Comparison of ENCODE assay signal across 1 cellular context in the genomic region with DNA sequence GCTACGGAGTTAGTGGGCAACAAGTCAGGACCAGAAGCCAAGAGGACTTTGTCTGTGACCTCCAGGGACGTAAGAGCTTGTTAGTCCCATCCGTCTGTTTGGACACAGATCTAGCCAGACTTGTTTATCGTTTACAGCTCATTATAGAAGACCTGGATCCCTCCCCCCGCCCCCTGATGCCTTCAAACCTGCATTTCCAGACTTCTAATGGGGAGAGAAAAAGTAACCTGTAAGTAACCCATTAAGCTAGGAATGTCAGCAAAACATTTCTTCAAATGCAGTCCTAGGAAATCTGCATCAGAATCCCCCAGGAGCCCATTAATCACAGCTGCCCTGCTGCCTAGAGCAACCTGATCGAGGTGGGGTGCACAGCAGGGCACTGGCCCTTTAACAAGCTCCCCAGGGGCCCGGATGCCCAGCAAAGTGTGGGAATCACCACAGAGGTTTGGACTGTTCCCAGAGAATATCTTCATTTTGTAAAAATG.
TF ChIP-seq lines count a peak whose summit lies in the region.

No MANE protein-coding gene starts in this region.

TF ChIP-seq in WTC11, 78 proteins besides CTCF, POLR2A, EP300 and RAD21 (continued from another document):
- TF ChIP-seq, protein P1, sequence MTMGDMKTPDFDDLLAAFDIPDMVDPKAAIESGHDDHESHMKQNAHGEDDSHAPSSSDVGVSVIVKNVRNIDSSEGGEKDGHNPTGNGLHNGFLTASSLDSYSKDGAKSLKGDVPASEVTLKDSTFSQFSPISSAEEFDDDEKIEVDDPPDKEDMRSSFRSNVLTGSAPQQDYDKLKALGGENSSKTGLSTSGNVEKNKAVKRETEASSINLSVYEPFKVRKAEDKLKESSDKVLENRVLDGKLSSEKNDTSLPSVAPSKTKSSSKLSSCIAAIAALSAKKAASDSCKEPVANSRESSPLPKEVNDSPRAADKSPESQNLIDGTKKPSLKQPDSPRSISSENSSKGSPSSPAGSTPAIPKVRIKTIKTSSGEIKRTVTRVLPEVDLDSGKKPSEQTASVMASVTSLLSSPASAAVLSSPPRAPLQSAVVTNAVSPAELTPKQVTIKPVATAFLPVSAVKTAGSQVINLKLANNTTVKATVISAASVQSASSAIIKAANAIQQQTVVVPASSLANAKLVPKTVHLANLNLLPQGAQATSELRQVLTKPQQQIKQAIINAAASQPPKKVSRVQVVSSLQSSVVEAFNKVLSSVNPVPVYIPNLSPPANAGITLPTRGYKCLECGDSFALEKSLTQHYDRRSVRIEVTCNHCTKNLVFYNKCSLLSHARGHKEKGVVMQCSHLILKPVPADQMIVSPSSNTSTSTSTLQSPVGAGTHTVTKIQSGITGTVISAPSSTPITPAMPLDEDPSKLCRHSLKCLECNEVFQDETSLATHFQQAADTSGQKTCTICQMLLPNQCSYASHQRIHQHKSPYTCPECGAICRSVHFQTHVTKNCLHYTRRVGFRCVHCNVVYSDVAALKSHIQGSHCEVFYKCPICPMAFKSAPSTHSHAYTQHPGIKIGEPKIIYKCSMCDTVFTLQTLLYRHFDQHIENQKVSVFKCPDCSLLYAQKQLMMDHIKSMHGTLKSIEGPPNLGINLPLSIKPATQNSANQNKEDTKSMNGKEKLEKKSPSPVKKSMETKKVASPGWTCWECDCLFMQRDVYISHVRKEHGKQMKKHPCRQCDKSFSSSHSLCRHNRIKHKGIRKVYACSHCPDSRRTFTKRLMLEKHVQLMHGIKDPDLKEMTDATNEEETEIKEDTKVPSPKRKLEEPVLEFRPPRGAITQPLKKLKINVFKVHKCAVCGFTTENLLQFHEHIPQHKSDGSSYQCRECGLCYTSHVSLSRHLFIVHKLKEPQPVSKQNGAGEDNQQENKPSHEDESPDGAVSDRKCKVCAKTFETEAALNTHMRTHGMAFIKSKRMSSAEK (CRISPR knock-in tag; IDR thresholded peaks at IDR 0.05; ENCODE audit: borderline replicate concordance): no peak
- peak; percentile 28; the same call in 1 of the 2 replicates for TF ChIP-seq FOXK1 (CRISPR knock-in tag; IDR thresholded peaks at IDR 0.05)
- no peak for TF ChIP-seq ATF1 (CRISPR knock-in tag; IDR thresholded peaks at IDR 0.05)
- no peak for TF ChIP-seq FOXP1 (CRISPR knock-in tag; IDR thresholded peaks at IDR 0.05; ENCODE audit: borderline replicate concordance)
- no peak for TF ChIP-seq NFYB (CRISPR knock-in tag; conservative IDR thresholded peaks at IDR 0.05; ENCODE audit: low read depth)
- TF ChIP-seq, protein P2, sequence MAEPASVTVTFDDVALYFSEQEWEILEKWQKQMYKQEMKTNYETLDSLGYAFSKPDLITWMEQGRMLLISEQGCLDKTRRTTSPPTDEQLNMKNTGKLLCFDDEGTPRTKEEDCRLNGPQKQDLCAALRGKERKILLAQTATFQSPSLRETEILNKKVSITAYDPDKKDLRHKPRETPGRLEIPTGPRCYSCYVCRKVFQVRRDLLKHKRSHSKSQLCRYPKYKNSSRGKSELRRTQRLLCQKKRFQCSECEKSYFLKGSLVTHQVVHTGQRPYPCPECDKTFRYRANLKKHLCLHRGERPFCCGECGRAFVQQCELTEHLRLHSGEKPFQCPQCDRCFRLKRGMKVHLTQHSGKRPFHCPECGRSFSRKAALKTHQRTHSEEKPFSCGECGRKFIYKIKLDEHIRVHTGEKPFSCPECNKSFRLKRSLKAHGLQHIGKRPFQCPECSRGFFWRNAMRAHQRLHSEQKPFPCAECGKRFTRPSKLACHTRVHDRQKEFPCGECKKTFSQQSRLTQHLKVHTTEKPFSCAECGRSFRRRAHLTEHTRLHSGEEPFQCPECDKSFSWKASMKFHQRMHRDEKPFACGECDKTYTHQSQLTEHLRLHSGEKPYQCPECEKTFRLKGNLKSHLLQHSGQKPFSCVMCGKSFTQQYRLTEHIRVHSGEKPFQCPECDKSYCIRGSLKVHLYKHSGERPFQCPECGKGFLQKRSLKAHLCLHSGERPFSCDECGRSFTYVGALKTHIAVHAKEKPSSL (CRISPR knock-in tag; conservative IDR thresholded peaks at IDR 0.05): no peak
- TF ChIP-seq, protein P3, sequence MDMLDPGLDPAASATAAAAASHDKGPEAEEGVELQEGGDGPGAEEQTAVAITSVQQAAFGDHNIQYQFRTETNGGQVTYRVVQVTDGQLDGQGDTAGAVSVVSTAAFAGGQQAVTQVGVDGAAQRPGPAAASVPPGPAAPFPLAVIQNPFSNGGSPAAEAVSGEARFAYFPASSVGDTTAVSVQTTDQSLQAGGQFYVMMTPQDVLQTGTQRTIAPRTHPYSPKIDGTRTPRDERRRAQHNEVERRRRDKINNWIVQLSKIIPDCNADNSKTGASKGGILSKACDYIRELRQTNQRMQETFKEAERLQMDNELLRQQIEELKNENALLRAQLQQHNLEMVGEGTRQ (CRISPR knock-in tag; IDR thresholded peaks at IDR 0.05): no peak
- TF ChIP-seq, protein P4, sequence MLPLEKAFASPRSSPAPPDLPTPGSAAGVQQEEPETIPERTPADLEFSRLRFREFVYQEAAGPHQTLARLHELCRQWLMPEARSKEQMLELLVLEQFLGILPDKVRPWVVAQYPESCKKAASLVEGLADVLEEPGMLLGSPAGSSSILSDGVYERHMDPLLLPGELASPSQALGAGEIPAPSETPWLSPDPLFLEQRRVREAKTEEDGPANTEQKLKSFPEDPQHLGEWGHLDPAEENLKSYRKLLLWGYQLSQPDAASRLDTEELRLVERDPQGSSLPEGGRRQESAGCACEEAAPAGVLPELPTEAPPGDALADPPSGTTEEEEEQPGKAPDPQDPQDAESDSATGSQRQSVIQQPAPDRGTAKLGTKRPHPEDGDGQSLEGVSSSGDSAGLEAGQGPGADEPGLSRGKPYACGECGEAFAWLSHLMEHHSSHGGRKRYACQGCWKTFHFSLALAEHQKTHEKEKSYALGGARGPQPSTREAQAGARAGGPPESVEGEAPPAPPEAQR (CRISPR knock-in tag; IDR thresholded peaks at IDR 0.05): no peak
- no peak for TF ChIP-seq SMAD3 (CRISPR knock-in tag; IDR thresholded peaks at IDR 0.05; ENCODE audit: borderline replicate concordance)
- TF ChIP-seq TEAD1 (CRISPR knock-in tag; IDR thresholded peaks at IDR 0.05): peak; percentile 68; the same call in 1 of the 2 replicates
- TF ChIP-seq, protein P5, sequence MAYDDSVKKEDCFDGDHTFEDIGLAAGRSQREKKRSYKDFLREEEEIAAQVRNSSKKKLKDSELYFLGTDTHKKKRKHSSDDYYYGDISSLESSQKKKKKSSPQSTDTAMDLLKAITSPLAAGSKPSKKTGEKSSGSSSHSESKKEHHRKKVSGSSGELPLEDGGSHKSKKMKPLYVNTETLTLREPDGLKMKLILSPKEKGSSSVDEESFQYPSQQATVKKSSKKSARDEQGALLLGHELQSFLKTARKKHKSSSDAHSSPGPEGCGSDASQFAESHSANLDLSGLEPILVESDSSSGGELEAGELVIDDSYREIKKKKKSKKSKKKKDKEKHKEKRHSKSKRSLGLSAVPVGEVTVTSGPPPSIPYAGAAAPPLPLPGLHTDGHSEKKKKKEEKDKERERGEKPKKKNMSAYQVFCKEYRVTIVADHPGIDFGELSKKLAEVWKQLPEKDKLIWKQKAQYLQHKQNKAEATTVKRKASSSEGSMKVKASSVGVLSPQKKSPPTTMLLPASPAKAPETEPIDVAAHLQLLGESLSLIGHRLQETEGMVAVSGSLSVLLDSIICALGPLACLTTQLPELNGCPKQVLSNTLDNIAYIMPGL (CRISPR knock-in tag; IDR thresholded peaks at IDR 0.05): no peak
- no peak for TF ChIP-seq TP53 (CRISPR knock-in tag; IDR thresholded peaks at IDR 0.05)
- TF ChIP-seq SOX15 (CRISPR knock-in tag; IDR thresholded peaks at IDR 0.05): no peak
- TF ChIP-seq, protein P6, sequence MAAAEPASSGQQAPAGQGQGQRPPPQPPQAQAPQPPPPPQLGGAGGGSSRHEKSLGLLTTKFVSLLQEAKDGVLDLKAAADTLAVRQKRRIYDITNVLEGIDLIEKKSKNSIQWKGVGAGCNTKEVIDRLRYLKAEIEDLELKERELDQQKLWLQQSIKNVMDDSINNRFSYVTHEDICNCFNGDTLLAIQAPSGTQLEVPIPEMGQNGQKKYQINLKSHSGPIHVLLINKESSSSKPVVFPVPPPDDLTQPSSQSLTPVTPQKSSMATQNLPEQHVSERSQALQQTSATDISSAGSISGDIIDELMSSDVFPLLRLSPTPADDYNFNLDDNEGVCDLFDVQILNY (CRISPR knock-in tag; IDR thresholded peaks at IDR 0.05): no peak
- TF ChIP-seq NR1H2 (CRISPR knock-in tag; IDR thresholded peaks at IDR 0.05): no peak
- TF ChIP-seq CBFB (CRISPR knock-in tag; IDR thresholded peaks at IDR 0.05; ENCODE audit: low read depth): no peak
- no peak for TF ChIP-seq ZNF232 (CRISPR knock-in tag; IDR thresholded peaks at IDR 0.05)
- no peak for TF ChIP-seq FOXJ3 (CRISPR knock-in tag; IDR thresholded peaks at IDR 0.05; ENCODE audit: borderline replicate concordance)
- peak; percentile 99 for TF ChIP-seq ZNF423 (CRISPR knock-in tag; IDR thresholded peaks at IDR 0.05)
- TF ChIP-seq, protein P7, sequence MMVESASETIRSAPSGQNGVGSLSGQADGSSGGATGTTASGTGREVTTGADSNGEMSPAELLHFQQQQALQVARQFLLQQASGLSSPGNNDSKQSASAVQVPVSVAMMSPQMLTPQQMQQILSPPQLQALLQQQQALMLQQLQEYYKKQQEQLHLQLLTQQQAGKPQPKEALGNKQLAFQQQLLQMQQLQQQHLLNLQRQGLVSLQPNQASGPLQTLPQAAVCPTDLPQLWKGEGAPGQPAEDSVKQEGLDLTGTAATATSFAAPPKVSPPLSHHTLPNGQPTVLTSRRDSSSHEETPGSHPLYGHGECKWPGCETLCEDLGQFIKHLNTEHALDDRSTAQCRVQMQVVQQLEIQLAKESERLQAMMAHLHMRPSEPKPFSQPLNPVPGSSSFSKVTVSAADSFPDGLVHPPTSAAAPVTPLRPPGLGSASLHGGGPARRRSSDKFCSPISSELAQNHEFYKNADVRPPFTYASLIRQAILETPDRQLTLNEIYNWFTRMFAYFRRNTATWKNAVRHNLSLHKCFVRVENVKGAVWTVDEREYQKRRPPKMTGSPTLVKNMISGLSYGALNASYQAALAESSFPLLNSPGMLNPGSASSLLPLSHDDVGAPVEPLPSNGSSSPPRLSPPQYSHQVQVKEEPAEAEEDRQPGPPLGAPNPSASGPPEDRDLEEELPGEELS (CRISPR knock-in tag; IDR thresholded peaks at IDR 0.05): peak; percentile 51; the same call in 1 of the 2 replicates
- TF ChIP-seq, protein P8, sequence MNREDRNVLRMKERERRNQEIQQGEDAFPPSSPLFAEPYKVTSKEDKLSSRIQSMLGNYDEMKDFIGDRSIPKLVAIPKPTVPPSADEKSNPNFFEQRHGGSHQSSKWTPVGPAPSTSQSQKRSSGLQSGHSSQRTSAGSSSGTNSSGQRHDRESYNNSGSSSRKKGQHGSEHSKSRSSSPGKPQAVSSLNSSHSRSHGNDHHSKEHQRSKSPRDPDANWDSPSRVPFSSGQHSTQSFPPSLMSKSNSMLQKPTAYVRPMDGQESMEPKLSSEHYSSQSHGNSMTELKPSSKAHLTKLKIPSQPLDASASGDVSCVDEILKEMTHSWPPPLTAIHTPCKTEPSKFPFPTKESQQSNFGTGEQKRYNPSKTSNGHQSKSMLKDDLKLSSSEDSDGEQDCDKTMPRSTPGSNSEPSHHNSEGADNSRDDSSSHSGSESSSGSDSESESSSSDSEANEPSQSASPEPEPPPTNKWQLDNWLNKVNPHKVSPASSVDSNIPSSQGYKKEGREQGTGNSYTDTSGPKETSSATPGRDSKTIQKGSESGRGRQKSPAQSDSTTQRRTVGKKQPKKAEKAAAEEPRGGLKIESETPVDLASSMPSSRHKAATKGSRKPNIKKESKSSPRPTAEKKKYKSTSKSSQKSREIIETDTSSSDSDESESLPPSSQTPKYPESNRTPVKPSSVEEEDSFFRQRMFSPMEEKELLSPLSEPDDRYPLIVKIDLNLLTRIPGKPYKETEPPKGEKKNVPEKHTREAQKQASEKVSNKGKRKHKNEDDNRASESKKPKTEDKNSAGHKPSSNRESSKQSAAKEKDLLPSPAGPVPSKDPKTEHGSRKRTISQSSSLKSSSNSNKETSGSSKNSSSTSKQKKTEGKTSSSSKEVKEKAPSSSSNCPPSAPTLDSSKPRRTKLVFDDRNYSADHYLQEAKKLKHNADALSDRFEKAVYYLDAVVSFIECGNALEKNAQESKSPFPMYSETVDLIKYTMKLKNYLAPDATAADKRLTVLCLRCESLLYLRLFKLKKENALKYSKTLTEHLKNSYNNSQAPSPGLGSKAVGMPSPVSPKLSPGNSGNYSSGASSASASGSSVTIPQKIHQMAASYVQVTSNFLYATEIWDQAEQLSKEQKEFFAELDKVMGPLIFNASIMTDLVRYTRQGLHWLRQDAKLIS (CRISPR knock-in tag; IDR thresholded peaks at IDR 0.05; ENCODE audit: borderline replicate concordance): no peak
- TF ChIP-seq, protein P9, sequence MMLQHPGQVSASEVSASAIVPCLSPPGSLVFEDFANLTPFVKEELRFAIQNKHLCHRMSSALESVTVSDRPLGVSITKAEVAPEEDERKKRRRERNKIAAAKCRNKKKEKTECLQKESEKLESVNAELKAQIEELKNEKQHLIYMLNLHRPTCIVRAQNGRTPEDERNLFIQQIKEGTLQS (CRISPR knock-in tag; conservative IDR thresholded peaks at IDR 0.05): no peak
- TF ChIP-seq, protein P10, sequence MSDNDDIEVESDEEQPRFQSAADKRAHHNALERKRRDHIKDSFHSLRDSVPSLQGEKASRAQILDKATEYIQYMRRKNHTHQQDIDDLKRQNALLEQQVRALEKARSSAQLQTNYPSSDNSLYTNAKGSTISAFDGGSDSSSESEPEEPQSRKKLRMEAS (CRISPR knock-in tag; IDR thresholded peaks at IDR 0.05): no peak
